Comparison of ENCODE assay signal across 26 cellular contexts in the genomic region with DNA sequence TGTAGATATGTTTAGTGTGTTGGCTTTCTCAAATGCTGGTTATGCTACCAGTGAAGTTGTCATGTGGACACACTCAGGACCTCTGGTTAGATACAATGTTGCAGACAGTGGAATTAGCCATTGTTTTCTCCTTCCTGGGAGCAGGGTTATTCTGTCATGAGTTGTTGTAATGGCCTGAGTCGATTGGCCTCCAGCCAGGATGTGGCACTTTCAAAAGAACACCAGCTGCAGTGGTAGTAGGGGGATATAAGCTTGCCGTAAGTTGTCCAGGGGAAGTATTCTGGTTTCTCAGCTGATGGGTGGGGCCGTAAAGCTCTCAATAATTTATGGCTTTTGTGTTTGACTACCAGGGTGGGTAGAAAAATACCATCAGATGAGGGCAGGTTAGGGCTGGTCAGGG.
"Had no signal": no experiment of that assay in that cellular context is flagged by ENCODE, and none has a peak within 500 bp of the region (broad histone marks: within the 10 kb centered on the region; RNA-seq: fewer than 3 reads in every experiment).

No MANE protein-coding gene starts in this region.

- ATAC-seq: activated CD8-positive, alpha-beta memory T cell treated with anti-CD3 and anti-CD28 coated beads, Interleukin-2, amount 10 ng/mL, durations not matched to agents 7 days and 5 days; PC-3; T-cell had no signal

- DNase-seq: activated B cell treated with CpG ODN at 0.5 μM for 24 hours; activated CD4-positive, alpha-beta T cell treated with anti-CD3 and anti-CD28 coated beads for 1 hour; activated CD4-positive, alpha-beta T cell treated with anti-CD3 and anti-CD28 coated beads, Interleukin-2, amount 10 ng/mL, durations not matched to agents 24 days and 14 days; activated CD4-positive, alpha-beta T cell treated with anti-CD3 and anti-CD28 coated beads, Interleukin-2, amount 50 U/mL, for 48 hours; activated CD8-positive, alpha-beta memory T cell treated with anti-CD3 and anti-CD28 coated beads, Interleukin-2, amount 10 ng/mL, durations not matched to agents 7 days and 5 days; activated effector memory CD4-positive, alpha-beta T cell treated with Interleukin-2 at 50 U/mL for 16 hours; activated naive CD4-positive, alpha-beta T cell; activated T-cell treated with anti-CD3 and anti-CD28 coated beads, Interleukin-2, amount 50 U/mL, for 24 hours; aorta; caudate nucleus; colonic mucosa; NCI-H1092; NCI-H146; NCI-H2029 treated with DMSO at 0.1 percent for 48 hours; NCI-H2171; NCI-H2227 treated with DMSO at 0.1 percent for 48 hours; NCI-H446 treated with DMSO at 0.1 percent for 48 hours; NCI-H526 treated with DMSO at 0.1 percent for 48 hours; PC-3; SIG-M5; T-cell; T-helper 2 cell; T1000 had no signal

- H3K4me1 ChIP-seq: breast epithelium, colonic mucosa had no signal

- H3K4me3 ChIP-seq: breast epithelium, colonic mucosa, SK-N-MC had no signal

- H3K27me3 ChIP-seq: breast epithelium, colonic mucosa had no signal

- H3K36me3 ChIP-seq: breast epithelium, colonic mucosa had no signal

- H3K27ac ChIP-seq: breast epithelium, colonic mucosa, KMS-11, SK-N-MC had no signal

- H3K9me3 ChIP-seq: colonic mucosa had no signal
